Comparison of ENCODE assay signal across 9 cellular contexts in the genomic region with DNA sequence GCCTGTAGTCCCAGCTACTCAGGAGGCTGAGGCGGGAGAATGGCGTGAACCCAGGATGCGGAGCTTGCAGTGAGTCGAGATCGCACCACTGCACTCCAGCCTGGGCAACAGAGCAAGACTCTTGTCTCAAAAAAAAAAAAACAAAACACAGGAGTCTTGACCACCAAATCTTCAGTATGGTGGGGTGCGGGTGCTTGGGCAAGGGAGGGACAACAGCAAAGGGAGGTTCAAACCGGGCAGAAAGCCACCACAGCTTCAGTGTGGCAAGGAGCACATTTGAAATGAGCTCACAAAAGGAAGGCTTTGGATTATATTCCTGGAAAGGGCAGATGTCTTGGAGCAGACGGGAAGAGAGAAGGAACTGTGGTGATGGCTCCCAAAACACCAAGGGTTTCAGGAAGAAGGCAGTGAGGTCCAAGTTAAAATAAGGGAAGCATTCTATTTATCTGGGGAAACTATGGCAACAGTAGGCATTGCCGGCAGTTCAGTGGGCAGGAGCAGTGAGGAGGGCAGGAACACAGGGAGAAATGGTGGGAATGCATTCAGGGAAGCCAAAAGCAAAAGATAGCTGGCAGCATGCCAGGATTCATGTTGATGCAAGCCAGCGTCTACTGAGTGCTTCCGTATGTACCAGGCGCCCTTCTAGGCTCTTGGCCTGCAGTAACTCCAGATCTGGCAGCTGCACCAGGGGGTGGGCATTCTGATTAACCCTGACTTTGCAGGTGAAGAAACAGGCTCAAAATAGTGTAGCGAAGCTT. TPM values are rescaled to one million over a fixed set of nuclear protein-coding genes. Genes with fewer than 3 reads are reported as not detected.
DNase-seq lines count a peak whose midpoint lies in the region; ATAC-seq, FAIRE-seq and TF ChIP-seq lines count a peak whose summit lies in the region.
"Had no signal": no experiment of that assay in that cellular context is flagged by ENCODE, and none has a peak within 500 bp of the region (broad histone marks: within the 10 kb centered on the region; RNA-seq: fewer than 3 reads in every experiment).

No MANE protein-coding gene starts in this region.

- no peak overlapping the region for H3K4me2 ChIP-seq in GM12878 (ENCODE audit: control insufficient read depth, insufficient read depth)

- ATAC-seq in GM12878 = no peak
- ATAC-seq in GM19397 (IDR thresholded peaks at IDR 0.05; ENCODE audit: unreplicated experiment) = no peak

- H3K27ac ChIP-seq in GM12878 (ENCODE audit: control insufficient read depth, insufficient read depth) (no peak overlapping the region), skin epidermis (peak overlapping the region in 20 of 21 experiments; percentile 31 to 81 (median 68))

- H3K9me3 ChIP-seq in GM12878 (replicated peaks; ENCODE audit: control insufficient read depth, insufficient read depth, low read length) = no peaks in the 10 kb centered on the region

- TF ChIP-seq POLR2A in GM12878 (IDR thresholded peaks at IDR 0.05; ENCODE audit: low read depth, low read length) = no peak

- CTCF ChIA-PET in GM12878 (lab: Yijun Ruan, JAX) = interaction anchor here (1.0 to 2.8 kb wide), 4 partner anchors 11 to 111 kb away, joined by 3 to 9 read pairs (median 3); no protein-coding TSS in a partner anchor

- SMC1A ChIA-PET in GM12878 (lab: Charles Lee; ENCODE audit: uncharacterized antibody, unreplicated experiment) = interaction anchor here (1.1 to 1.8 kb wide), 3 partner anchors 14 to 111 kb away, joined by 3 to 11 read pairs (median 4); no protein-coding TSS in a partner anchor

- peak; percentile 39 for DNase-seq in DMS53 treated with DMSO at 0.1 percent for 48 hours (lab: John Stamatoyannopoulos, UW; ENCODE audit: unreplicated experiment)
- peak; percentile 89 for DNase-seq in NCI-H2081 treated with DMSO at 0.1 percent for 48 hours (lab: John Stamatoyannopoulos, UW)
- no peak for DNase-seq in GM12878 (ENCODE audit: low read depth, low spot score)
- peak; percentile 44 for DNase-seq in hepatic stellate cell (ENCODE audit: low spot score)
- DNase-seq in stimulated activated CD4-positive, alpha-beta T cell treated with anti-CD3 and anti-CD28 coated beads, Interleukin-12 subunit alpha, Interleukin-12 subunit beta, amount 100 ng/mL, for 4 hours = no peak
- no peak for DNase-seq in amniotic stem cell (lab: John Stamatoyannopoulos, UW)

- H3K4me1 ChIP-seq in GM12878 (ENCODE audit: control insufficient read depth, insufficient read depth, low read length) = peaks cover 3% of the 10 kb centered on the region

- FAIRE-seq in GM12878 (lab: Jason Lieb, UNC) = no peak
- FAIRE-seq: islet of Langerhans had no signal

- intact Hi-C loops in GM12878 (cut with micrococcal nuclease; ENCODE audit: unreplicated experiment) = no loop called here

- POLR2A ChIA-PET in GM12878 (lab: Charles Lee) = interaction anchor here (0.6 kb wide), 1 partner anchor 10 kb away, joined by 3 read pairs; no protein-coding TSS in a partner anchor

- H3K79me2 ChIP-seq in GM12878 (ENCODE audit: control insufficient read depth, insufficient read depth, low read length) = no peaks in the 10 kb centered on the region

- TF ChIP-seq CTCF in GM12878 (IDR thresholded peaks at IDR 0.05 in 2 of 3, conservative IDR thresholded peaks at IDR 0.05 in 1 of 3; ENCODE audit: control insufficient read depth in 2 of 3, extremely low read depth in 1 of 3, insufficient read depth in 1 of 3, low read depth in 3 of 3, low read length in 3 of 3) = no peak

- H4K20me1 ChIP-seq in GM12878 (ENCODE audit: control insufficient read depth, insufficient read depth) = no peaks in the 10 kb centered on the region

- BruUV-seq in GM12878 (replicated peaks; lab: Mats Ljungman, UMichigan) = no TSS peak

- no peak overlapping the region for H2AFZ ChIP-seq in GM12878 (ENCODE audit: control insufficient read depth, low read depth, low read length)

- no peak for TF ChIP-seq RAD21 in GM12878 (IDR thresholded peaks at IDR 0.05; ENCODE audit: insufficient read depth, low read depth, low read length)

- in situ Hi-C loops in GM12878 (cut with MboI) = no loop called here

- H3K4me3 ChIP-seq in GM12878 (no peak overlapping the region), skin epidermis (no peak overlapping the region)

- peaks cover 17 to 25% of the 10 kb centered on the region in 2 experiments for H3K36me3 ChIP-seq in GM12878 (ENCODE audit: control insufficient read depth in 2 of 2, insufficient read depth in 2 of 2, low read length in 1 of 2)

- H3K9ac ChIP-seq in GM12878 (ENCODE audit: control insufficient read depth, insufficient read depth, low read length) = no peak overlapping the region

- TF ChIP-seq EP300 in GM12878 (IDR thresholded peaks at IDR 0.05; ENCODE audit: borderline replicate concordance in 1 of 2, control insufficient read depth in 1 of 2, low read depth in 2 of 2, low read length in 2 of 2) = no peak

- WGBS in GM12878 (ENCODE audit: insufficient coverage, insufficient replicate concordance, low lambda C conversion rate, missing lambda C conversion rate) = 96% methylated on average over 9 of the region's 13 CpGs

- RAD21 ChIA-PET in GM12878 (lab: Charles Lee; ENCODE audit: unreplicated experiment) = interaction anchor here (0.6 to 1.6 kb wide), 3 partner anchors 12 to 578 kb away, joined by 3 read pairs; no protein-coding TSS in a partner anchor

- no peaks in the 10 kb centered on the region for H3K27me3 ChIP-seq in GM12878 (replicated peaks in 1 of 2; ENCODE audit: control insufficient read depth in 2 of 2, insufficient read depth in 2 of 2, low read length in 1 of 2)

TF ChIP-seq in GM12878, 131 proteins besides CTCF, POLR2A, EP300 and RAD21:
- TF ChIP-seq SMAD5 (IDR thresholded peaks at IDR 0.05; ENCODE audit: low read depth) (0 out of 2 replicates have a peak, but pooled peaks have one; percentile 15), SMAD1 (IDR thresholded peaks at IDR 0.05; ENCODE audit: low read depth, partially characterized antibody) (peak; percentile 39), HDAC6 (IDR thresholded peaks at IDR 0.05; ENCODE audit: unreplicated experiment) (no peak)
- TF ChIP-seq, protein P1, sequence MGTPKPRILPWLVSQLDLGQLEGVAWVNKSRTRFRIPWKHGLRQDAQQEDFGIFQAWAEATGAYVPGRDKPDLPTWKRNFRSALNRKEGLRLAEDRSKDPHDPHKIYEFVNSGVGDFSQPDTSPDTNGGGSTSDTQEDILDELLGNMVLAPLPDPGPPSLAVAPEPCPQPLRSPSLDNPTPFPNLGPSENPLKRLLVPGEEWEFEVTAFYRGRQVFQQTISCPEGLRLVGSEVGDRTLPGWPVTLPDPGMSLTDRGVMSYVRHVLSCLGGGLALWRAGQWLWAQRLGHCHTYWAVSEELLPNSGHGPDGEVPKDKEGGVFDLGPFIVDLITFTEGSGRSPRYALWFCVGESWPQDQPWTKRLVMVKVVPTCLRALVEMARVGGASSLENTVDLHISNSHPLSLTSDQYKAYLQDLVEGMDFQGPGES (IDR thresholded peaks at IDR 0.05) = no peak

RNA-seq across cellular contexts. Expression of a gene that starts 51.0 kb away (rescaled TPM):
- 912 and 920 TPM in 2 replicates for total RNA-seq in GM12878 (2013; cell fraction: nucleolus; rRNA removed)
- total RNA-seq in GM12878 (2014; rRNA removed) (179 and 209 TPM in 2 replicates), GM12878 (2014; rRNA removed; fragmentation: Illumina TruSeq; extraction: Trizol) (249 and 265 TPM in 2 replicates), GM12878 (2021) (278 and 291 TPM in 2 replicates)
- polyA plus RNA-seq in GM12878 (2011; ENCODE audit: low read depth) = 182 TPM
- polyA plus RNA-seq in GM12878 (2011; rRNA removed) (369 and 477 TPM in 2 replicates), GM12878 (2014; fragmentation: Illumina TruSeq; extraction: Trizol) (370 and 405 TPM in 2 replicates), GM12878 (2014; fragmentation: Nextera tagmentation; extraction: Ambion mirVana) (100 to 1,000 TPM; 136 to 225 TPM), GM12878 (2014; rRNA removed) (451 and 453 TPM in 2 replicates), GM12878 (2016; fragmentation: Nextera tagmentation; extraction: Ambion mirVana) (100 to 1,000 TPM; 266 to 284 TPM)
- 169 and 173 TPM in 2 replicates for polyA plus RNA-seq in GM12878 (2011; cell fraction: cytosol; rRNA removed)
- polyA plus RNA-seq in GM12878 (2011; cell fraction: nucleus; rRNA removed) = 1,417 and 1,542 TPM in 2 replicates
- 314 and 433 TPM in 2 replicates for polyA plus RNA-seq in GM12878 (2012)
- polyA minus RNA-seq in GM12878 (2011; rRNA and poly(A)+ RNA removed) = 137 and 170 TPM in 2 replicates
- 87.6 and 101 TPM in 2 replicates for polyA minus RNA-seq in GM12878 (2011; cell fraction: cytosol; rRNA and poly(A)+ RNA removed)
- 300 and 376 TPM in 2 replicates for polyA minus RNA-seq in GM12878 (2011; cell fraction: nucleus; rRNA and poly(A)+ RNA removed)

Comparison
In these comparisons a context has a peak if more than half of its experiments do, and no peak if none do; other contexts are left out.
1. DNase-seq: peak in DMS53 treated with DMSO at 0.1 percent for 48 hours (single experiment), NCI-H2081 treated with DMSO at 0.1 percent for 48 hours (single experiment) and hepatic stellate cell (single experiment); none in GM12878 (single experiment), stimulated activated CD4-positive, alpha-beta T cell treated with anti-CD3 and anti-CD28 coated beads, Interleukin-12 subunit alpha, Interleukin-12 subunit beta, amount 100 ng/mL, for 4 hours (single experiment) and amniotic stem cell (single experiment).